8 cellular contexts compared by ENCODE assay signal in genomic region chr4:98928505-98929340, GRCh38. TPM values are rescaled to one million over a fixed set of nuclear protein-coding genes. Genes with fewer than 3 reads are reported as not detected.
DNase-seq lines count a peak whose midpoint lies in the region; ATAC-seq, FAIRE-seq and TF ChIP-seq lines count a peak whose summit lies in the region.

Gene EIF4E (minus strand): TSS chr4:98929133. CDS start chr4:98929112, 21 bp downstream.

- no peaks in the 10 kb centered on the region for H3K9me3 ChIP-seq in Loucy (ENCODE audit: insufficient read depth, low read depth, low read length)

- H3K9me3 Mint-ChIP-seq in natural killer cell treated with Interleukin-12 subunit alpha and Interleukin-12 subunit beta and Interleukin-15 and Interleukin-18, amount 100 ng/mL, for 72 hours = no peaks in the 10 kb centered on the region

- H3K79me2 ChIP-seq in Loucy (ENCODE audit: insufficient read depth, low read length) = peaks cover 57% of the 10 kb centered on the region

- H3K4me1 Mint-ChIP-seq in natural killer cell treated with Interleukin-12 subunit alpha and Interleukin-12 subunit beta and Interleukin-15 and Interleukin-18, amount 100 ng/mL, for 72 hours (ENCODE audit: low read depth in 2 of 2) = peaks cover 21 to 27% of the 10 kb centered on the region in 2 donors

- H3K9ac ChIP-seq in Loucy (ENCODE audit: low read depth, low read length, poor library complexity, severe bottlenecking) = peak within 1 kb of the TSS; percentile 89

- peak; percentile 86 to 90 for ATAC-seq in natural killer cell treated with Interleukin-12 subunit alpha and Interleukin-12 subunit beta and Interleukin-15 and Interleukin-18, amount 100 ng/mL, for 72 hours
- ATAC-seq in stimulated activated naive CD8-positive, alpha-beta T cell treated with anti-CD3 and anti-CD28 coated beads, Interleukin-15, Interleukin-2, amounts not matched to agents 100 U/mL and 50 U/mL, for 24 hours = peak; percentile 70

- H3F3A ChIP-seq in Loucy (ENCODE audit: low read depth) = no peaks in the 10 kb centered on the region

- peak within 1 kb of the TSS; percentile 100 for H2AFZ ChIP-seq in Loucy (ENCODE audit: low read length)

- H3K36me3 ChIP-seq in Loucy (ENCODE audit: insufficient read depth, low read length) = no peaks in the 10 kb centered on the region

- H3K4me1 ChIP-seq in Loucy (ENCODE audit: insufficient read depth, low read length, poor library complexity, severe bottlenecking) = peaks cover 25% of the 10 kb centered on the region

- peak within 1 kb of the TSS; percentile 99 for H3K4me3 Mint-ChIP-seq in natural killer cell treated with Interleukin-12 subunit alpha and Interleukin-12 subunit beta and Interleukin-15 and Interleukin-18, amount 100 ng/mL, for 72 hours

- peaks cover 42% of the 10 kb centered on the region for H4K20me1 ChIP-seq in Loucy (ENCODE audit: insufficient read depth, low read length, poor library complexity, severe bottlenecking)

- H3K9me2 ChIP-seq in Loucy (replicated peaks; ENCODE audit: low read depth, low read length) = no peaks in the 10 kb centered on the region

- peaks cover 4% of the 10 kb centered on the region for H3K36me3 Mint-ChIP-seq in natural killer cell treated with Interleukin-12 subunit alpha and Interleukin-12 subunit beta and Interleukin-15 and Interleukin-18, amount 100 ng/mL, for 72 hours

- no peaks in the 10 kb centered on the region for H3K27me3 Mint-ChIP-seq in natural killer cell treated with Interleukin-12 subunit alpha and Interleukin-12 subunit beta and Interleukin-15 and Interleukin-18, amount 100 ng/mL, for 72 hours

- no peak for FAIRE-seq in H54 (lab: Jason Lieb, UNC)

- TF ChIP-seq POLR2A in H54 (IDR thresholded peaks at IDR 0.05; ENCODE audit: low read depth, low read length) = peak; percentile 45
- TF ChIP-seq POLR2A in Raji (IDR thresholded peaks at IDR 0.05; ENCODE audit: insufficient read depth, low read depth, low read length) = peak; percentile 79

- H3K4me2 ChIP-seq in Loucy (ENCODE audit: low read depth, low read length, poor library complexity, severe bottlenecking) = peak within 1 kb of the TSS; percentile 89

- TF ChIP-seq CTCF in Loucy (conservative IDR thresholded peaks at IDR 0.05; ENCODE audit: low read length) = peak; percentile 37
- peak; percentile 5 for TF ChIP-seq CTCF in fibroblast of pulmonary artery (IDR thresholded peaks at IDR 0.05; ENCODE audit: low read length, missing control alignments)

- H3K27ac Mint-ChIP-seq in natural killer cell treated with Interleukin-12 subunit alpha and Interleukin-12 subunit beta and Interleukin-15 and Interleukin-18, amount 100 ng/mL, for 72 hours = peak within 1 kb of the TSS; percentile 98 to 99

- DNase-seq in ELR (ENCODE audit: low read depth) (peak; percentile 99), H54 (ENCODE audit: insufficient read length, low spot score) (peak; percentile 56), fibroblast of pulmonary artery (ENCODE audit: low read depth) (peak; percentile 99)
- DNase-seq in activated T-helper 9 cell treated with anti-CD3 and anti-CD28 coated beads, Interleukin-2, amount 50 U/mL, for 16 hours (ENCODE audit: low read depth) = peak; percentile 92
- DNase-seq in natural killer cell treated with Interleukin-12 subunit alpha and Interleukin-12 subunit beta and Interleukin-15 and Interleukin-18, amount 100 ng/mL, for 72 hours (ENCODE audit: low spot score) = peak; percentile 98
- peak; percentile 93 for DNase-seq in stimulated activated naive CD8-positive, alpha-beta T cell treated with anti-CD3 and anti-CD28 coated beads, Interleukin-15, Interleukin-2, amounts not matched to agents 100 U/mL and 50 U/mL, for 24 hours

- H3K4me3 ChIP-seq in Loucy (ENCODE audit: low read length, poor library complexity, severe bottlenecking) (peak within 1 kb of the TSS; percentile 95), fibroblast of pulmonary artery (replicated peaks; ENCODE audit: low read depth, low read length) (peak within 1 kb of the TSS; percentile 89)

- no peaks in the 10 kb centered on the region for H3K27me3 ChIP-seq in Loucy (ENCODE audit: insufficient read depth, low read length, poor library complexity, severe bottlenecking)

RNA-seq across cellular contexts. Expression of gene EIF4E, which starts in this region (rescaled TPM):
- 100 to 1,000 TPM; 106 to 107 TPM for total RNA-seq in natural killer cell treated with Interleukin-12 subunit alpha and Interleukin-12 subunit beta and Interleukin-15 and Interleukin-18, amount 100 ng/mL, for 72 hours

Comparison
In these comparisons a context has a peak if more than half of its experiments do, and no peak if none do; other contexts are left out.
1. Peak in every context shown above with its lines: DNase-seq, ATAC-seq and H3K4me3 ChIP-seq.